Comparison of ENCODE assay signal across 15 cellular contexts in the genomic region with DNA sequence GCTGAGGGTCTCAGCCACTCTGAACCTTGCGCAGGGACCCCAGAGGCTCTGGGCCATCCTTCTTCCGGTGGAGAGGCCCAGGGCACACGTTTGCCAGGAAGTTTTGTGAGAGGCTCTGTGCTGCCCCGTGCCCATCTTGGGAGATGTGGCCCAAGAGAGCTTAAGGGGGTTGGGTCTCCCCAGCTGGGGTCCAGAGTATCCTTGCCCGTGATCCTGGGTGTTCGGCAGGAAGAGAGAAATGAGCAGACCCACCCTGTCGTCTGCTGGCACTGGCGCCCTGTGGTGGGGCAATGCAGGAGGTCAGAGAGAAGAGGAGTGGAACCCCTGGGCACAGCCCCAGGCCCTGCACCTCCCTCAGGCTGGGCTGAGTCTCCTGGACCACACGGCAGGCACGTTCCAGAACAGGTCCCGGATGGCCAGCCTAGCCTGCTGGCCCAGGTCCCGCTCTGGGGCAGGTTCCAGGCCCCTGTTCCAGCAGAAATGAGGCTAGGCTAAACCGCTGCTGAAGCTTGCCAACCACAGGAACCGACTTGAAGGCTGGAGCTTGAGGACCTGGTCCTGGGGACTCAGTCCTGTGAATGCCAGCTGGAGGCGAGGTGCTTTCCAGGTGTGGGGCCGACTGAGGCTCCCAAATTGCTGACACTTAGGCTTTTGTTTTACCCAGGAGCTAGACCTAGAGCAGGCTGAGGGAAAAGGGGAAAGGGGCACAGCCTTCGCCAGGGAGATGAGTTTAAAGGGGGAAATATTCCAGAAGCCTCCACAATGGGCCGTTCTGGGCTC. TPM values are rescaled to one million over a fixed set of nuclear protein-coding genes. Genes with fewer than 3 reads are reported as not detected.
DNase-seq lines count a peak whose midpoint lies in the region; TF ChIP-seq lines count a peak whose summit lies in the region.
"Had no signal": no experiment of that assay in that cellular context is flagged by ENCODE, and none has a peak within 500 bp of the region (broad histone marks: within the 10 kb centered on the region; RNA-seq: fewer than 3 reads in every experiment).

No MANE protein-coding gene starts in this region.

- no peak overlapping the region for H3K27ac Mint-ChIP-seq in CD8-positive, alpha-beta memory T cell
- H3K27ac Mint-ChIP-seq: activated B cell treated with CpG ODN at 0.5 μM for 24 hours had no signal

- H3K27me3 Mint-ChIP-seq in CD8-positive, alpha-beta memory T cell: peaks cover 15 to 36% of the 10 kb centered on the region in 2 donors

- POLR2A ChIA-PET in CD8-positive, alpha-beta memory T cell (lab: Charles Lee): no interaction called here
- POLR2A ChIA-PET in OCI-LY7 (lab: Charles Lee): no interaction called here

- no peaks in the 10 kb centered on the region for H3K4me1 ChIP-seq in CD8-positive, alpha-beta memory T cell (ENCODE audit: insufficient read depth, low read length)
- H3K4me1 ChIP-seq in OCI-LY7 (ENCODE audit: insufficient read depth, low read length, poor library complexity, severe bottlenecking): peaks cover 3% of the 10 kb centered on the region

- H3K4me1 Mint-ChIP-seq in CD8-positive, alpha-beta memory T cell: no peaks in the 10 kb centered on the region
- H3K4me1 Mint-ChIP-seq: activated B cell treated with CpG ODN at 0.5 μM for 24 hours had no signal

- no peak overlapping the region for H3K4me2 ChIP-seq in OCI-LY7 (ENCODE audit: low read length)

- H3K9me3 ChIP-seq in KOPT-K1 (ENCODE audit: insufficient read depth, low read length, poor library complexity, severe bottlenecking) (no peaks in the 10 kb centered on the region), OCI-LY7 (ENCODE audit: low read length) (no peaks in the 10 kb centered on the region)
- H3K9me3 ChIP-seq in CD8-positive, alpha-beta memory T cell (ENCODE audit: low read length): no peaks in the 10 kb centered on the region
- H3K9me3 ChIP-seq: transverse colon had no signal

- H3K36me3 Mint-ChIP-seq in CD8-positive, alpha-beta memory T cell: no peaks in the 10 kb centered on the region

- H3K4me3 Mint-ChIP-seq in CD8-positive, alpha-beta memory T cell: no peak overlapping the region
- H3K4me3 Mint-ChIP-seq: activated B cell treated with CpG ODN at 0.5 μM for 24 hours had no signal

- BruUV-seq in OCI-LY7 (replicated peaks; lab: Mats Ljungman, UMichigan): no TSS peak

- H3K27me3 ChIP-seq in CD8-positive, alpha-beta memory T cell (ENCODE audit: insufficient read depth, low read length, poor library complexity, severe bottlenecking): no peaks in the 10 kb centered on the region
- H3K27me3 ChIP-seq: transverse colon had no signal

- intact Hi-C loops in OCI-LY7 (cut with micrococcal nuclease; ENCODE audit: unreplicated experiment): no loop called here

- CTCF ChIA-PET in CD8-positive, alpha-beta memory T cell (lab: Charles Lee): interaction anchor here (1.5 kb wide), 2 partner anchors 8 to 45 kb away, joined by 3 to 4 read pairs; no protein-coding TSS in a partner anchor
- CTCF ChIA-PET in OCI-LY7 (lab: Charles Lee; ENCODE audit: unreplicated experiment): no interaction called here

- H3K4me3 ChIP-seq in CD8-positive, alpha-beta memory T cell (ENCODE audit: low read length): no peak overlapping the region
- H3K4me3 ChIP-seq in OCI-LY7 (ENCODE audit: low read depth, low read length, poor library complexity, severe bottlenecking): no peak overlapping the region
- H3K4me3 ChIP-seq: transverse colon had no signal

- H3K9me2 ChIP-seq in OCI-LY7 (ENCODE audit: insufficient read depth, low read length): no peaks in the 10 kb centered on the region

- H3K9me3 Mint-ChIP-seq in CD8-positive, alpha-beta memory T cell: no peaks in the 10 kb centered on the region
- H3K9me3 Mint-ChIP-seq: activated B cell treated with CpG ODN at 0.5 μM for 24 hours had no signal

- H3K27ac ChIP-seq in KOPT-K1 (ENCODE audit: low read depth, low read length, poor library complexity, severe bottlenecking) (peak overlapping the region; percentile 22), substantia nigra (ENCODE audit: low read depth, low read length, poor library complexity, severe bottlenecking) (no peak overlapping the region), OCI-LY7 (ENCODE audit: low read depth, low read length, poor library complexity, severe bottlenecking) (no peak overlapping the region)
- no peak overlapping the region for H3K27ac ChIP-seq in CD8-positive, alpha-beta memory T cell (ENCODE audit: low read depth, low read length)
- H3K27ac ChIP-seq: brain microvascular endothelial cell, transverse colon had no signal

- H3K36me3 ChIP-seq in KOPT-K1 (ENCODE audit: insufficient read depth, low read length) (no peaks in the 10 kb centered on the region), OCI-LY7 (ENCODE audit: insufficient read depth, low read length) (no peaks in the 10 kb centered on the region)
- H3K36me3 ChIP-seq in CD8-positive, alpha-beta memory T cell (ENCODE audit: insufficient read depth, low read length): no peaks in the 10 kb centered on the region
- H3K36me3 ChIP-seq: brain microvascular endothelial cell, transverse colon had no signal

- no peak for TF ChIP-seq CTCF in OCI-LY7 (conservative IDR thresholded peaks at IDR 0.05; ENCODE audit: low read length)

- H4K20me1 ChIP-seq in OCI-LY7 (ENCODE audit: insufficient read depth, low read length): no peaks in the 10 kb centered on the region

- H2AFZ ChIP-seq in OCI-LY7 (ENCODE audit: low read length): no peak overlapping the region

- DNase-seq in cerebellar cortex (ENCODE audit: low spot score) (peak; percentile 8), hypothalamus (lab: John Stamatoyannopoulos, UW) (peak in 29 of 51 donors; percentile 16 to 69 (median 41)), substantia nigra (lab: John Stamatoyannopoulos, UW) (peak in 30 of 49 donors; percentile 15 to 72 (median 38)), OCI-LY7 (ENCODE audit: low spot score) (no peak), GM03348 (ENCODE audit: low spot score) (no peak), kidney tubule cell (ENCODE audit: low spot score) (no peak)
- no peak for DNase-seq in CD8-positive, alpha-beta memory T cell
- DNase-seq: activated B cell treated with CpG ODN at 0.5 μM for 24 hours; activated naive CD4-positive, alpha-beta T cell; brain microvascular endothelial cell; kidney; SW 1271; transverse colon had no signal

- no peaks in the 10 kb centered on the region for H3K79me2 ChIP-seq in OCI-LY7 (ENCODE audit: insufficient read depth, low read depth, low read length)

RNA-seq across cellular contexts. Expression of a gene that starts 1.5 kb away (rescaled TPM):
- not detected for total RNA-seq in CD8-positive, alpha-beta memory T cell
- not detected for polyA plus RNA-seq in CD8-positive, alpha-beta memory T cell
- total RNA-seq in OCI-LY7 (2014; rRNA removed; shearing (Covaris generic)): not detected in 2 replicates
- total RNA-seq in OCI-LY7 (2022): not detected in 2 replicates
- total RNA-seq: activated B cell treated with CpG ODN at 0.5 μM for 24 hours, kidney, posterior vena cava had no signal

Comparison
In these comparisons a context has a peak if more than half of its experiments do, and no peak if none do; other contexts are left out.
1. DNase-seq: peak in cerebellar cortex (single experiment), hypothalamus (29 of 51) and substantia nigra (30 of 49); none in CD8-positive, alpha-beta memory T cell (0 of 5), OCI-LY7 (single experiment), GM03348 (single experiment) and kidney tubule cell (single experiment).